In the genomic region with DNA sequence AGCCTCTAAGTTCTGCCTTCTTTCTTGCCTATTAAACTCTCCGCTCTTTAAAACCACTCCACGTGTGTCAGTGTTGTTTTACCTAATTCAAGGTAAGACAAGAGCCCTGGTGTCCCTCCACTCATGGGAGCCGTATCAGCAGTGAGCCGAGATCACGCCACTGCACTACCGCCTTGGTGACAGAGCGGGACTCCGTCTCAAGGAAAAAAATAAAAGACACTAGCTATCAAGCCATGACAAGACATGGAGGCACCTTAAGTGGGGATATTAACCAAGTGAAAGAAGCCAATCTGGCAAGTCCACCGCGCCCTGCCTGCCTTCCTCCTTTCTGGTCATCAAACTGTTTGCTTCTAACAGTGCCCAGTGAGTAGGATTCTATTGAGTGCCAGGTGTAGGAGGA, we compare ENCODE assay signal across 20 cellular contexts. TPM values are rescaled to one million over a fixed set of nuclear protein-coding genes. Genes with fewer than 3 reads are reported as not detected.
DNase-seq lines count a peak whose midpoint lies in the region; ATAC-seq, FAIRE-seq and TF ChIP-seq lines count a peak whose summit lies in the region.
"Had no signal": no experiment of that assay in that cellular context is flagged by ENCODE, and none has a peak within 500 bp of the region (broad histone marks: within the 10 kb centered on the region; RNA-seq: fewer than 3 reads in every experiment).

No MANE protein-coding gene starts in this region.

- H3K9me2 ChIP-seq in GM23338 (ENCODE audit: insufficient read depth), result peaks cover 7% of the 10 kb centered on the region; the same call in 1 of the 2 replicates

- H3K9ac ChIP-seq in K562 (ENCODE audit: insufficient read depth in 1 of 2, low read depth in 2 of 2, low read length in 2 of 2) (peak overlapping the region in 1 of 2 experiments; percentile 61; a peak in 2 of 4 replicates), neuronal stem cell (ENCODE audit: low read depth, low read length, poor library complexity) (no peak overlapping the region), mesendoderm (ENCODE audit: low read length) (no peak overlapping the region)

- TF ChIP-seq POLR2A in K562 (conservative IDR thresholded peaks at IDR 0.05), result no peak

- H3K4ac ChIP-seq in neuronal stem cell (ENCODE audit: low read length), result no peak overlapping the region
- H3K4ac ChIP-seq in mesendoderm (ENCODE audit: low read depth, low read length), result no peak overlapping the region

- H3K9me3 ChIP-seq in K562 (replicated peaks; ENCODE audit: control insufficient read depth, insufficient read depth, low read depth, low read length), result no peaks in the 10 kb centered on the region
- no peaks in the 10 kb centered on the region for H3K9me3 ChIP-seq in neuronal stem cell (replicated peaks in 1 of 2; ENCODE audit: control insufficient read depth in 2 of 2, insufficient read depth in 1 of 2, low read depth in 1 of 2, low read length in 2 of 2)
- no peaks in the 10 kb centered on the region for H3K9me3 ChIP-seq in T-helper 17 cell (ENCODE audit: control insufficient read depth, low read length, poor library complexity, severe bottlenecking)
- H3K9me3 ChIP-seq: BE2C had no signal

- intact Hi-C loops in K562 (cut with micrococcal nuclease), result no loop called here

- no peak overlapping the region for H3K27ac Mint-ChIP-seq in GM23338
- H3K27ac Mint-ChIP-seq in T-helper 17 cell, result no peak overlapping the region

- no peak overlapping the region for H2AK5ac ChIP-seq in neuronal stem cell (ENCODE audit: low read depth, low read length)
- no peak overlapping the region for H2AK5ac ChIP-seq in mesendoderm (ENCODE audit: low read length)

- H3K79me1 ChIP-seq in neuronal stem cell (ENCODE audit: low read depth, low read length) (no peaks in the 10 kb centered on the region), mesendoderm (ENCODE audit: low read length) (no peaks in the 10 kb centered on the region)

- ATAC-seq in GM23338 (no peak), K562 (no peak), omental fat pad (ENCODE audit: low FRiP score) (no peak), T-helper 17 cell (no peak)

- H3F3A ChIP-seq in GM23338 (replicated peaks; ENCODE audit: low read depth), result no peaks in the 10 kb centered on the region

- H2AFZ ChIP-seq in GM23338, result 0 out of 2 replicates have a peak overlapping the region, but pooled peaks have one; percentile 66
- H2AFZ ChIP-seq in K562 (ENCODE audit: low read depth, low read length), result peak overlapping the region; percentile 94
- peak overlapping the region; percentile 21 for H2AFZ ChIP-seq in neuronal stem cell (ENCODE audit: low read length)

- H3K4me3 Mint-ChIP-seq in GM23338 (no peak overlapping the region), T-helper 17 cell (no peak overlapping the region)
- H3K4me3 Mint-ChIP-seq: CD4-positive, CD25-positive, alpha-beta regulatory T cell had no signal

- in situ Hi-C loops in K562 (cut with MboI), result no loop called here

- H3K79me2 ChIP-seq in GM23338 (replicated peaks; ENCODE audit: insufficient read depth), result no peaks in the 10 kb centered on the region
- no peaks in the 10 kb centered on the region for H3K79me2 ChIP-seq in K562 (ENCODE audit: control insufficient read depth, insufficient read depth, low read length)
- H3K79me2 ChIP-seq in mesendoderm (ENCODE audit: control insufficient read depth, insufficient read depth, low read length), result no peaks in the 10 kb centered on the region

- no TSS peak for BruUV-seq in K562 (replicated peaks; lab: Mats Ljungman, UMichigan)

- H2BK15ac ChIP-seq in neuronal stem cell (ENCODE audit: low read length), result no peak overlapping the region
- H2BK15ac ChIP-seq in mesendoderm (replicated peaks; ENCODE audit: low read depth), result no peak overlapping the region

- no peak for DNase-seq in GM23338 (ENCODE audit: low spot score)
- no peak for DNase-seq in K562 (ENCODE audit: extremely low read depth in 1 of 4, low spot score in 3 of 4)
- DNase-seq in neuronal stem cell (ENCODE audit: low spot score), result no peak
- DNase-seq in amniotic stem cell (lab: John Stamatoyannopoulos, UW), result no peak
- no peak for DNase-seq in omental fat pad (ENCODE audit: low spot score)
- DNase-seq in mesendoderm, result no peak
- no peak for DNase-seq in T-helper 17 cell
- DNase-seq: ACHN; BE2C; C1 segment of cervical spinal cord; CD4-positive, CD25-positive, alpha-beta regulatory T cell; DMS153; DMS79; GDM1; GOT3; IMR-90 had no signal

- H3K4me3 ChIP-seq in GM23338 (no peak overlapping the region), K562 (no peak overlapping the region), neuronal stem cell (ENCODE audit: low read length in 2 of 2) (no peak overlapping the region), mesendoderm (ENCODE audit: low read length) (no peak overlapping the region)

- H3K27me3 ChIP-seq in GM23338 (ENCODE audit: insufficient read depth), result no peaks in the 10 kb centered on the region
- no peaks in the 10 kb centered on the region for H3K27me3 ChIP-seq in K562 (ENCODE audit: control insufficient read depth in 2 of 2, insufficient read depth in 2 of 2, low read length in 2 of 2)
- peaks cover 0 to 16% (median 0%) of the 10 kb centered on the region in 3 experiments for H3K27me3 ChIP-seq in neuronal stem cell (ENCODE audit: control insufficient read depth in 3 of 3, insufficient read depth in 3 of 3, low read depth in 1 of 3, low read length in 3 of 3)
- no peaks in the 10 kb centered on the region for H3K27me3 ChIP-seq in mesendoderm (ENCODE audit: insufficient read depth, low read length, poor library complexity)
- H3K27me3 ChIP-seq: BE2C had no signal

- H3K9me3 Mint-ChIP-seq in GM23338, result peaks cover 18% of the 10 kb centered on the region; the same call in 2 of the 3 replicates

- TF ChIP-seq EP300 in K562 (IDR thresholded peaks at IDR 0.05; ENCODE audit: low read length), result no peak

- H3K14ac ChIP-seq in neuronal stem cell (ENCODE audit: low read length), result no peak overlapping the region

- H3K18ac ChIP-seq in neuronal stem cell (ENCODE audit: low read length) (no peak overlapping the region), mesendoderm (ENCODE audit: low read length) (no peak overlapping the region)

- H3K56ac ChIP-seq in mesendoderm (ENCODE audit: low read length), result no peak overlapping the region

- no peak overlapping the region for H2BK12ac ChIP-seq in neuronal stem cell (ENCODE audit: low read length)

- WGBS in K562 (ENCODE audit: insufficient coverage, low coverage, missing lambda C conversion rate), result 86% methylated on average over 8 of the region's 10 CpGs
- no CpG with 5 or more reads among the region's 10 CpGs for WGBS in neuronal stem cell (ENCODE audit: extremely low coverage in 2 of 2, insufficient read length in 2 of 2, insufficient replicate concordance in 1 of 2), 2 donors
- WGBS in mesendoderm (ENCODE audit: extremely low coverage, insufficient coverage, low lambda C conversion rate), result no CpG with 5 or more reads among the region's 10 CpGs

- TF ChIP-seq CTCF in GM23338 (conservative IDR thresholded peaks at IDR 0.05; ENCODE audit: low read depth in 2 of 2) (no peak), K562 (IDR thresholded peaks at IDR 0.05 in 2 of 3, conservative IDR thresholded peaks at IDR 0.05 in 1 of 3; ENCODE audit: insufficient read depth in 2 of 3, low read depth in 1 of 3, low read length in 3 of 3) (no peak), omental fat pad (IDR thresholded peaks at IDR 0.05) (no peak)

- H2BK120ac ChIP-seq in neuronal stem cell (ENCODE audit: low read depth, low read length) (no peak overlapping the region), mesendoderm (ENCODE audit: low read depth, low read length) (no peak overlapping the region)

- no peaks in the 10 kb centered on the region for H4K20me1 ChIP-seq in GM23338 (replicated peaks; ENCODE audit: insufficient read depth)
- no peaks in the 10 kb centered on the region for H4K20me1 ChIP-seq in K562 (replicated peaks; ENCODE audit: control insufficient read depth, insufficient read depth, low read length)

- H3K36me3 Mint-ChIP-seq in GM23338 (ENCODE audit: low read depth), result peaks cover 10% of the 10 kb centered on the region
- H3K36me3 Mint-ChIP-seq in T-helper 17 cell (ENCODE audit: low read depth), result peaks cover 5% of the 10 kb centered on the region
- H3K36me3 Mint-ChIP-seq: CD4-positive, CD25-positive, alpha-beta regulatory T cell had no signal

- H3K9me1 ChIP-seq in K562 (ENCODE audit: control insufficient read depth, insufficient read depth, low read length), result no peaks in the 10 kb centered on the region

- H3K4me2 ChIP-seq in GM23338 (no peak overlapping the region), K562 (ENCODE audit: insufficient read depth, low read length) (peak overlapping the region; percentile 76), neuronal stem cell (ENCODE audit: insufficient read depth, low read length, poor library complexity, severe bottlenecking) (no peak overlapping the region), mesendoderm (ENCODE audit: low read length) (no peak overlapping the region)

- H4K8ac ChIP-seq in neuronal stem cell (ENCODE audit: low read depth, low read length) (no peak overlapping the region), mesendoderm (ENCODE audit: low read depth, low read length) (no peak overlapping the region)

- H3K27me3 Mint-ChIP-seq in GM23338 (ENCODE audit: insufficient read depth, low read depth, poor library complexity), result peaks cover 4% of the 10 kb centered on the region
- H3K27me3 Mint-ChIP-seq in T-helper 17 cell, result peaks cover 33% of the 10 kb centered on the region
- H3K27me3 Mint-ChIP-seq: CD4-positive, CD25-positive, alpha-beta regulatory T cell had no signal

- CTCF ChIA-PET in K562 (lab: Yijun Ruan, JAX; ENCODE audit: low intra/inter-chr PET ratio), result no interaction called here

- POLR2A ChIA-PET in K562 (lab: Yijun Ruan, JAX), result interaction anchor here (0.6 to 1.1 kb wide), 5 partner anchors 36 to 621 kb away, joined by 3 read pairs; no protein-coding TSS in a partner anchor

- H2BK5ac ChIP-seq in neuronal stem cell (ENCODE audit: low read length), result no peak overlapping the region
- no peak overlapping the region for H2BK5ac ChIP-seq in mesendoderm (ENCODE audit: low read length)

- H3K4me1 ChIP-seq in GM23338 (ENCODE audit: insufficient read depth) (no peaks in the 10 kb centered on the region), K562 (replicated peaks in 1 of 2; ENCODE audit: control insufficient read depth in 2 of 2, insufficient read depth in 2 of 2, low read length in 2 of 2) (peaks cover 43 to 52% of the 10 kb centered on the region in 2 experiments; a peak in 4 of 5 replicates), neuronal stem cell (ENCODE audit: control insufficient read depth in 2 of 2, insufficient read depth in 1 of 2, low read depth in 1 of 2, low read length in 2 of 2) (peaks cover 8 to 20% of the 10 kb centered on the region in 2 donors), mesendoderm (ENCODE audit: control insufficient read depth, low read depth, low read length) (peaks cover 15% of the 10 kb centered on the region)
- H3K4me1 ChIP-seq: BE2C had no signal

- H3K27ac ChIP-seq in GM23338 (ENCODE audit: low read depth) (no peak overlapping the region), K562 (ENCODE audit: extremely low read depth, low read depth, low read length) (peak overlapping the region; percentile 85), neuronal stem cell (replicated peaks; ENCODE audit: low read length) (no peak overlapping the region), mesendoderm (ENCODE audit: low read depth, low read length) (no peak overlapping the region)

- no peak overlapping the region for H4K91ac ChIP-seq in neuronal stem cell (ENCODE audit: low read depth, low read length, poor library complexity)

- H3K23ac ChIP-seq in neuronal stem cell (ENCODE audit: low read depth, low read length, poor library complexity), result no peak overlapping the region
- no peak overlapping the region for H3K23ac ChIP-seq in mesendoderm (ENCODE audit: low read length)

- H3K4me1 Mint-ChIP-seq in GM23338, result peaks cover 12% of the 10 kb centered on the region
- H3K4me1 Mint-ChIP-seq in T-helper 17 cell, result peaks cover 4% of the 10 kb centered on the region

- H3K36me3 ChIP-seq in GM23338 (ENCODE audit: insufficient read depth) (no peaks in the 10 kb centered on the region), K562 (ENCODE audit: control insufficient read depth, insufficient read depth, low read length) (no peaks in the 10 kb centered on the region), neuronal stem cell (replicated peaks in 1 of 2; ENCODE audit: control insufficient read depth in 2 of 2, insufficient read depth in 2 of 2, low read length in 2 of 2) (no peaks in the 10 kb centered on the region), mesendoderm (ENCODE audit: control insufficient read depth, insufficient read depth, low read length) (no peaks in the 10 kb centered on the region)
- H3K36me3 ChIP-seq: BE2C had no signal

- FAIRE-seq in K562 (lab: Jason Lieb, UNC), result no peak
- FAIRE-seq: A204.1, GM12892, GM18507, HTR-8/SVneo had no signal

- TF ChIP-seq RAD21 in K562 (CRISPR knock-in tag; conservative IDR thresholded peaks at IDR 0.05 in 1 of 2, IDR thresholded peaks at IDR 0.05 in 1 of 2), result no peak

- no peak overlapping the region for H4K5ac ChIP-seq in mesendoderm (ENCODE audit: low read length)

RNA-seq across cellular contexts. Expression of a gene that starts 40.2 kb away (rescaled TPM):
- 21.0 and 30.3 TPM in 2 replicates for total RNA-seq in GM23338 (2014; rRNA removed; shearing (Covaris generic))
- polyA plus RNA-seq in GM23338 (2016; fragmentation: Nextera tagmentation; extraction: Ambion mirVana), result 17.5 and 21.1 TPM in 2 replicates
- 4.1 and 9.5 TPM in 2 replicates for total RNA-seq in K562 (2011; cell fraction: chromatin; rRNA removed; ENCODE audit: low replicate concordance)
- 14.5 and 15.2 TPM in 2 replicates for total RNA-seq in K562 (2011; cell fraction: nucleolus; rRNA removed)
- total RNA-seq in K562 (2011; cell fraction: nucleoplasm; rRNA removed), result 8.9 and 11.3 TPM in 2 replicates
- 7.4 and 23.5 TPM in 2 replicates for total RNA-seq in K562 (2014; rRNA removed)
- total RNA-seq in K562 (2014; rRNA removed; fragmentation: Illumina TruSeq; extraction: Trizol), result 5.7 and 6.0 TPM in 2 replicates
- 4.6 and 7.3 TPM in 2 replicates for total RNA-seq in K562 (2015; rRNA removed; fragmentation: Illumina TruSeq; extraction: Trizol)
- 9.5 and 12.1 TPM in 2 replicates for total RNA-seq in K562 (2021)
- 8.2 and 9.5 TPM in 2 replicates for polyA plus RNA-seq in K562 (2011; rRNA removed)
- 13.7 and 24.2 TPM in 2 replicates for polyA plus RNA-seq in K562 (2011; cell fraction: cytosol; rRNA removed)
- polyA plus RNA-seq in K562 (2011; cell fraction: nucleus; rRNA removed), result 4.1 and 4.6 TPM in 2 replicates
- 6.0 and 6.2 TPM in 2 replicates for polyA plus RNA-seq in K562 (2012)
- 8.1 TPM in 2 replicates for polyA plus RNA-seq in K562 (2014; fragmentation: Illumina TruSeq; extraction: Trizol)
- 1 to 10 TPM; 3.1 to 5.9 TPM for polyA plus RNA-seq in K562 (2014; fragmentation: Nextera tagmentation; extraction: Ambion mirVana)
- polyA plus RNA-seq in K562 (2014; rRNA removed), result 9.4 and 13.4 TPM in 2 replicates
- 10.9 and 13.0 TPM in 2 replicates for polyA minus RNA-seq in K562 (2011; rRNA and poly(A)+ RNA removed)
- polyA minus RNA-seq in K562 (2011; cell fraction: cytosol; rRNA and poly(A)+ RNA removed), result 5.6 and 12.1 TPM in 2 replicates
- 7.7 and 15.4 TPM in 2 replicates for polyA minus RNA-seq in K562 (2011; cell fraction: nucleus; rRNA and poly(A)+ RNA removed)
- 20.2 TPM for polyA plus RNA-seq in neuronal stem cell (2013, experiment 1 of 2)
- 18.1 TPM for polyA plus RNA-seq in neuronal stem cell (2013, experiment 2 of 2)
- 10 to 100 TPM; 14.4 to 20.6 (median 19.4) TPM for total RNA-seq in omental fat pad
- 34.2 TPM for polyA plus RNA-seq in mesendoderm (2013, experiment 1 of 2)
- 31.9 TPM for polyA plus RNA-seq in mesendoderm (2013, experiment 2 of 2)
- 100 to 1,000 TPM; 118 to 127 TPM for total RNA-seq in T-helper 17 cell

RNA-seq across cellular contexts. Expression of a gene that starts 44.3 kb away (rescaled TPM):
- 26.6 and 31.1 TPM in 2 replicates for total RNA-seq in GM23338 (2014; rRNA removed; shearing (Covaris generic))
- 20.7 and 24.9 TPM in 2 replicates for polyA plus RNA-seq in GM23338 (2016; fragmentation: Nextera tagmentation; extraction: Ambion mirVana)
- 9.5 and 20.9 TPM in 2 replicates for total RNA-seq in K562 (2011; cell fraction: chromatin; rRNA removed; ENCODE audit: low replicate concordance)
- total RNA-seq in K562 (2011; cell fraction: nucleolus; rRNA removed), result 5.9 and 6.2 TPM in 2 replicates
- 13.0 and 14.9 TPM in 2 replicates for total RNA-seq in K562 (2011; cell fraction: nucleoplasm; rRNA removed)
- 7.8 and 9.1 TPM in 2 replicates for total RNA-seq in K562 (2014; rRNA removed)
- 10.3 and 13.4 TPM in 2 replicates for total RNA-seq in K562 (2014; rRNA removed; fragmentation: Illumina TruSeq; extraction: Trizol)
- total RNA-seq in K562 (2015; rRNA removed; fragmentation: Illumina TruSeq; extraction: Trizol), result 4.9 and 5.4 TPM in 2 replicates
- total RNA-seq in K562 (2021), result 12.0 and 12.3 TPM in 2 replicates
- 34.4 and 37.4 TPM in 2 replicates for polyA plus RNA-seq in K562 (2011; rRNA removed)
- 14.7 and 17.6 TPM in 2 replicates for polyA plus RNA-seq in K562 (2011; cell fraction: cytosol; rRNA removed)
- polyA plus RNA-seq in K562 (2011; cell fraction: nucleus; rRNA removed), result 10.9 and 20.4 TPM in 2 replicates
- 12.8 and 40.6 TPM in 2 replicates for polyA plus RNA-seq in K562 (2012)
- polyA plus RNA-seq in K562 (2014; fragmentation: Illumina TruSeq; extraction: Trizol), result 10.9 and 11.9 TPM in 2 replicates
- 10 to 100 TPM; 19.0 to 23.8 TPM for polyA plus RNA-seq in K562 (2014; fragmentation: Nextera tagmentation; extraction: Ambion mirVana)
- polyA plus RNA-seq in K562 (2014; rRNA removed), result 13.5 and 15.0 TPM in 2 replicates
- 31.6 and 33.5 TPM in 2 replicates for polyA minus RNA-seq in K562 (2011; rRNA and poly(A)+ RNA removed)
- polyA minus RNA-seq in K562 (2011; cell fraction: cytosol; rRNA and poly(A)+ RNA removed), result 10.4 and 11.4 TPM in 2 replicates
- 6.6 and 11.2 TPM in 2 replicates for polyA minus RNA-seq in K562 (2011; cell fraction: nucleus; rRNA and poly(A)+ RNA removed)
- 43.6 TPM for polyA plus RNA-seq in neuronal stem cell (2013, experiment 1 of 2)
- polyA plus RNA-seq in neuronal stem cell (2013, experiment 2 of 2), result 43.0 TPM
- total RNA-seq in omental fat pad, result 100 to 1,000 TPM in 1 of 4 donors, 10 to 100 TPM in 3; 69.1 to 254 (median 80.1) TPM
- polyA plus RNA-seq in mesendoderm (2013, experiment 1 of 2), result 34.5 TPM
- 34.1 TPM for polyA plus RNA-seq in mesendoderm (2013, experiment 2 of 2)
- 100 to 1,000 TPM; 614 to 922 TPM for total RNA-seq in T-helper 17 cell

Comparison
In these comparisons a context has a peak if more than half of its experiments do, and no peak if none do; other contexts are left out.
1. H2AFZ ChIP-seq: peak in every context shown above with its lines; median percentile 94 in K562; 66 in GM23338; 21 in neuronal stem cell.